Comparison of ENCODE assay signal across 9 cellular contexts in the genomic region with DNA sequence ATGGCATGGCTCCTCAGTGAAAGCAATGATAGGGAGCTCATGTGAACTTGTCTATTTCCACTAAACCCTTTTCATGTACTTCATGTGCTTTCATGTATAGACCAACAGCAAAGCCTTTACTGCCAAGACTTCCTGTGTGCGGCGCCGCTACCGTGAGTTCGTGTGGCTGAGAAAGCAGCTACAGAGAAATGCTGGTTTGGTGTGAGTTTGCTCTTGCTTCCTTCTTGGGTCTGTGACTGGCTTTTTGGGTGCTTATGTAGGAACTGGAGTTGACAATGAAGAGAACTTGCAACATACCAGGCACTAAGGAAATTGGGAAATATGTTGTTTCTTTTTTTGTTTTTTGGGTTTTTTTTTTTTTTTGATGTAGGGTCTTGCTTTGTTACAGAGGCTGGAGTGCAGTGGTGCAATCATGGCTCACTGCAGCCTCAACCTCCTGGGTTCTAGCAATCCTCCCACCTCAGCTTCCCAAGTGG. TPM values are rescaled to one million over a fixed set of nuclear protein-coding genes. Genes with fewer than 3 reads are reported as not detected.
DNase-seq lines count a peak whose midpoint lies in the region; ATAC-seq and TF ChIP-seq lines count a peak whose summit lies in the region.
"Had no signal": no experiment of that assay in that cellular context is flagged by ENCODE, and none has a peak within 500 bp of the region (broad histone marks: within the 10 kb centered on the region; RNA-seq: fewer than 3 reads in every experiment).

No MANE protein-coding gene starts in this region.

- peaks cover 0 to 20% (median 6%) of the 10 kb centered on the region in 4 donors for H3K4me1 ChIP-seq in Peyer's patch

- TF ChIP-seq POLR2A in Peyer's patch (IDR thresholded peaks at IDR 0.05) (no peak), lower leg skin (IDR thresholded peaks at IDR 0.05) (no peak)

- H3K4me3 ChIP-seq in Peyer's patch (no peak overlapping the region), lower leg skin (ENCODE audit: low read depth, poor library complexity, severe bottlenecking) (no peak overlapping the region)

- peak overlapping the region in 2 of 4 donors; percentile 55 to 66 for H3K27ac ChIP-seq in Peyer's patch

- peak; percentile 71 to 74 for ATAC-seq in activated naive CD4-positive, alpha-beta T cell treated with anti-CD3 and anti-CD28 coated beads, Interleukin-2, amount 50 U/mL, for 72 hours
- ATAC-seq in GM21515 (IDR thresholded peaks at IDR 0.05; ENCODE audit: unreplicated experiment), result no peak
- ATAC-seq: Panc1 had no signal

- no peaks in the 10 kb centered on the region for H3K27me3 ChIP-seq in Peyer's patch

- peaks cover 0 to 10% of the 10 kb centered on the region in 2 donors for H3K36me3 Mint-ChIP-seq in activated naive CD4-positive, alpha-beta T cell treated with anti-CD3 and anti-CD28 coated beads, Interleukin-2, amount 50 U/mL, for 72 hours

- no peaks in the 10 kb centered on the region for H3K9me3 Mint-ChIP-seq in activated naive CD4-positive, alpha-beta T cell treated with anti-CD3 and anti-CD28 coated beads, Interleukin-2, amount 50 U/mL, for 72 hours

- intact Hi-C loops in lower leg skin (cut with DNase I; ENCODE audit: low total_unique reads), result no loop called here

- peak overlapping the region; percentile 81 to 89 for H3K27ac Mint-ChIP-seq in activated naive CD4-positive, alpha-beta T cell treated with anti-CD3 and anti-CD28 coated beads, Interleukin-2, amount 50 U/mL, for 72 hours

- peaks cover 0 to 40% (median 0%) of the 10 kb centered on the region in 3 donors for H3K36me3 ChIP-seq in Peyer's patch

- no peaks in the 10 kb centered on the region for H3K9me3 ChIP-seq in Peyer's patch

- DNase-seq in activated CD8-positive, alpha-beta memory T cell treated with anti-CD3 and anti-CD28 coated beads for 24 hours, result peak; percentile 71
- DNase-seq in activated CD8-positive, alpha-beta memory T cell treated with anti-CD3 and anti-CD28 coated beads, Interleukin-2, amount 50 U/mL, for 48 hours, result no peak
- DNase-seq in Peyer's patch, result peak in 2 of 3 donors; percentile 66 to 75
- DNase-seq in activated naive CD4-positive, alpha-beta T cell treated with anti-CD3 and anti-CD28 coated beads, Interleukin-2, amount 50 U/mL, for 72 hours (ENCODE audit: low spot score in 2 of 2), result peak in 1 of 2 donors; percentile 31
- DNase-seq in stimulated activated naive CD4-positive, alpha-beta T cell (lab: John Stamatoyannopoulos, UW), result peak; percentile 17 to 78 (median 53)
- no peak for DNase-seq in DMS79 treated with DMSO at 0.1 percent for 48 hours (lab: John Stamatoyannopoulos, UW)
- DNase-seq in lower leg skin (ENCODE audit: low spot score in 2 of 2), result no peak

- WGBS in lower leg skin, 2 donors, result 88 to 92% methylated on average over 5 of the region's 5 CpGs

- no peak for TF ChIP-seq CTCF in Peyer's patch (IDR thresholded peaks at IDR 0.05)
- no peak for TF ChIP-seq CTCF in lower leg skin (IDR thresholded peaks at IDR 0.05)

RNA-seq across cellular contexts. Expression of a gene that starts 5.7 kb away (rescaled TPM):
- total RNA-seq in Peyer's patch (10 to 100 TPM in 3 of 4 donors, 1 to 10 TPM in 1; 9.5 to 19.8 (median 15.0) TPM), lower leg skin (10 to 100 TPM; 11.1 to 15.7 (median 13.0) TPM)
- total RNA-seq in activated naive CD4-positive, alpha-beta T cell treated with anti-CD3 and anti-CD28 coated beads, Interleukin-2, amount 50 U/mL, for 72 hours, result 10 to 100 TPM; 15.4 to 24.5 TPM

RNA-seq across cellular contexts. Expression of a gene that starts 12.0 kb away (rescaled TPM):
- 10 to 100 TPM in 1 of 4 donors, 1 to 10 TPM in 3; 7.2 to 14.0 (median 8.5) TPM for total RNA-seq in Peyer's patch
- 10 to 100 TPM; 29.1 to 66.5 TPM for total RNA-seq in activated naive CD4-positive, alpha-beta T cell treated with anti-CD3 and anti-CD28 coated beads, Interleukin-2, amount 50 U/mL, for 72 hours
- 10 to 100 TPM; 23.2 to 33.5 (median 25.6) TPM for total RNA-seq in lower leg skin

Comparison
In these comparisons a context has a peak if more than half of its experiments do, and no peak if none do; other contexts are left out.
1. DNase-seq: peak in activated CD8-positive, alpha-beta memory T cell treated with anti-CD3 and anti-CD28 coated beads for 24 hours (single experiment), Peyer's patch (2 of 3) and stimulated activated naive CD4-positive, alpha-beta T cell (6 of 6); none in activated CD8-positive, alpha-beta memory T cell treated with anti-CD3 and anti-CD28 coated beads, Interleukin-2, amount 50 U/mL, for 48 hours (single experiment), DMS79 treated with DMSO at 0.1 percent for 48 hours (single experiment) and lower leg skin (0 of 2).